9 cellular contexts compared by ENCODE assay signal in genomic region chr3:71305246-71306206, GRCh38.
DNase-seq lines count a peak whose midpoint lies in the region; ATAC-seq and TF ChIP-seq lines count a peak whose summit lies in the region.
"Had no signal": no experiment of that assay in that cellular context is flagged by ENCODE, and none has a peak within 500 bp of the region (broad histone marks: within the 10 kb centered on the region; RNA-seq: fewer than 3 reads in every experiment).

No MANE protein-coding gene starts in this region.

- peak; percentile 15 to 66 for DNase-seq in SJCRH30
- DNase-seq in colonic mucosa = peak; percentile 36
- DNase-seq in left lung = peak in 1 of 2 donors; percentile 42
- peak; percentile 22 for DNase-seq in stimulated activated CD4-positive, alpha-beta T cell treated with anti-CD3 and anti-CD28 coated beads, Interleukin-2, amount 100 ng/mL, for 4 hours (ENCODE audit: low read depth)
- no peak for DNase-seq in RPMI8226
- DNase-seq in NCI-H2227 (lab: John Stamatoyannopoulos, UW; ENCODE audit: unreplicated experiment) = no peak

- H3K27ac ChIP-seq in SJCRH30 (peak overlapping the region; percentile 23; the same call in 1 of the 2 replicates), colonic mucosa (peak overlapping the region; percentile 63), left lung (peak overlapping the region; percentile 52 to 74)

- H3K4me3 ChIP-seq in SJCRH30 = peak overlapping the region; percentile 56
- peak overlapping the region; percentile 18 for H3K4me3 ChIP-seq in colonic mucosa
- peak overlapping the region; percentile 4 to 23 for H3K4me3 ChIP-seq in left lung

- peak overlapping the region in 1 of 2 donors; percentile 56 for H3K9ac ChIP-seq in colonic mucosa (ENCODE audit: low read depth in 2 of 2, low read length in 2 of 2)

- ATAC-seq in GM19324 (IDR thresholded peaks at IDR 0.05; ENCODE audit: low FRiP score, unreplicated experiment) (peak; percentile 46), left lung (peak; percentile 72), HG03175 (IDR thresholded peaks at IDR 0.05; ENCODE audit: unreplicated experiment) (no peak)
- ATAC-seq: HCT116 had no signal

- no peaks in the 10 kb centered on the region; the same call in none of the 2 replicates for H3K4me1 ChIP-seq in SJCRH30
- H3K4me1 ChIP-seq in colonic mucosa = no peaks in the 10 kb centered on the region
- peaks cover 0 to 48% of the 10 kb centered on the region in 2 donors for H3K4me1 ChIP-seq in left lung

- no peaks in the 10 kb centered on the region for H3K9me3 ChIP-seq in SJCRH30 (replicated peaks)
- H3K9me3 ChIP-seq in colonic mucosa = no peaks in the 10 kb centered on the region
- no peaks in the 10 kb centered on the region for H3K9me3 ChIP-seq in left lung

- intact Hi-C loops in colonic mucosa (cut with DNase I) = loop anchor here (10.0 kb wide), 2 partner anchors 279 to 301 kb away; partner anchors contain the start of gene FOXP1
- intact Hi-C loops in left lung (cut with DNase I) = no loop called here

- no peak for TF ChIP-seq CTCF in colonic mucosa (IDR thresholded peaks at IDR 0.05)
- TF ChIP-seq CTCF in left lung (IDR thresholded peaks at IDR 0.05) = no peak

- no peaks in the 10 kb centered on the region for H3K36me3 ChIP-seq in SJCRH30
- H3K36me3 ChIP-seq in colonic mucosa = no peaks in the 10 kb centered on the region
- H3K36me3 ChIP-seq in left lung = no peaks in the 10 kb centered on the region

- H3K27me3 ChIP-seq in SJCRH30 (no peaks in the 10 kb centered on the region), colonic mucosa (no peaks in the 10 kb centered on the region), left lung (no peaks in the 10 kb centered on the region)

Comparison
In these comparisons a context has a peak if more than half of its experiments do, and no peak if none do; other contexts are left out.
1. DNase-seq: peak in SJCRH30 (2 of 2), colonic mucosa (single experiment) and stimulated activated CD4-positive, alpha-beta T cell treated with anti-CD3 and anti-CD28 coated beads, Interleukin-2, amount 100 ng/mL, for 4 hours (single experiment); none in RPMI8226 (single experiment) and NCI-H2227 (single experiment).
2. Peak in every context shown above with its lines, with median percentiles within 50 percentile points of each other: H3K27ac ChIP-seq and H3K4me3 ChIP-seq.